ENCODE assay signal across 22 cellular contexts in the genomic region with DNA sequence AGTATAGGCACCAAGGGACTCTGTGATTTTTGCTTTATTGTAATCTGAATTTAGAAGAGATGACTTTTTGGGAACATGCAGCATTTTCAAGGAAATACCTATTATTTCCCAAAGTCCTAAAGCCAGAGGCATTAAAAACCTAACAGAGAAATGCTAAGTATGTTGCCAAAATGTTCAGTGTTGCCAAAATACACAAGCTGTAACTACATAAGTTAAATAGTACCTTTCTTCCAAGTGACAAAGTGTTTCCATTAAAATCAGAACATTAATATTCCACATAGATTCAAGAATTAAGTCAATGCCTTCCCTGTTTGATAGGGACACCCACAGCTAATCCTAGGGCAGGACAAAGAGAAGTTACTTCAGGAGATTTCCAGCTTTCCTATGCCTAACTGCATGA. TPM values are rescaled to one million over a fixed set of nuclear protein-coding genes. Genes with fewer than 3 reads are reported as not detected.
A peak's percentile ranks its signal among the peaks of the same experiment; 100 is the strongest.
DNase-seq lines count a peak whose midpoint lies in the region; ATAC-seq, FAIRE-seq and TF ChIP-seq lines count a peak whose summit lies in the region.
"Had no signal": no experiment of that assay in that cellular context is flagged by ENCODE, and none has a peak within 500 bp of the region (broad histone marks: within the 10 kb centered on the region; RNA-seq: fewer than 3 reads in every experiment).

No MANE protein-coding gene starts in this region.

- ATAC-seq in HepG2 (no peak), GM21390 (IDR thresholded peaks at IDR 0.05; ENCODE audit: unreplicated experiment) (no peak)
- no peak for ATAC-seq in naive thymus-derived CD4-positive, alpha-beta T cell

- H3K4me3 Mint-ChIP-seq in naive thymus-derived CD4-positive, alpha-beta T cell = no peak overlapping the region
- H3K4me3 Mint-ChIP-seq: CD14-positive monocyte, H9 had no signal

- TF ChIP-seq CTCF in liver (IDR thresholded peaks at IDR 0.05; ENCODE audit: low read depth, low read length, missing input control) (no peak), HepG2 (CRISPR knock-in tag; IDR thresholded peaks at IDR 0.05) (no peak), RWPE1 (conservative IDR thresholded peaks at IDR 0.05; ENCODE audit: low read depth) (no peak)

- H4K20me1 ChIP-seq in HepG2 (ENCODE audit: insufficient read depth, low read length) = no peaks in the 10 kb centered on the region

- in situ Hi-C loops in HepG2 (cut with HindIII; ENCODE audit: extremely low pct_ligation_motif_present, low pct_unique_long_range_greater_than_20kb) = no loop called here

- H3K9me3 ChIP-seq in liver (ENCODE audit: control insufficient read depth in 4 of 4, low read length in 3 of 4) (no peaks in the 10 kb centered on the region), HepG2 (ENCODE audit: low read length) (no peaks in the 10 kb centered on the region), adipocyte (ENCODE audit: control insufficient read depth, low read length) (no peaks in the 10 kb centered on the region)
- H3K9me3 ChIP-seq in naive thymus-derived CD4-positive, alpha-beta T cell (ENCODE audit: control insufficient read depth in 2 of 3, low read length in 3 of 3) = no peaks in the 10 kb centered on the region

- CTCF ChIA-PET in HepG2 (lab: Yijun Ruan, JAX; ENCODE audit: low intra/inter-chr PET ratio, low total read pairs) = no interaction called here
- CTCF ChIA-PET in naive thymus-derived CD4-positive, alpha-beta T cell (lab: Charles Lee) = interaction anchor here (1.0 kb wide), 1 partner anchor 121 kb away, joined by 3 read pairs; no protein-coding TSS in a partner anchor
- CTCF ChIA-PET in RWPE1 (lab: Yijun Ruan, JAX) = no interaction called here

- TF ChIP-seq EP300 in HepG2 (IDR thresholded peaks at IDR 0.05; ENCODE audit: low read depth in 2 of 2, low read length in 2 of 2) (no peak), HepG2 (CRISPR knock-in tag; IDR thresholded peaks at IDR 0.05; ENCODE audit: borderline replicate concordance) (no peak)

- H3K4me3 ChIP-seq in liver (ENCODE audit: low read depth in 1 of 3, low read length in 3 of 3) (no peak overlapping the region), HepG2 (replicated peaks in 1 of 3; ENCODE audit: insufficient read depth in 1 of 3, low read depth in 2 of 3, low read length in 3 of 3) (no peak overlapping the region), adipocyte (ENCODE audit: low read length) (no peak overlapping the region)
- no peak overlapping the region for H3K4me3 ChIP-seq in naive thymus-derived CD4-positive, alpha-beta T cell (ENCODE audit: low read length)

- no peaks in the 10 kb centered on the region for H3K79me2 ChIP-seq in HepG2 (ENCODE audit: insufficient read depth, low read length)

- H3K9ac ChIP-seq in liver (ENCODE audit: low read depth in 1 of 2, low read length in 2 of 2) (no peak overlapping the region), HepG2 (ENCODE audit: insufficient read depth, low read depth, low read length) (no peak overlapping the region), adipocyte (ENCODE audit: low read length) (no peak overlapping the region)

- no TSS peak for BruUV-seq in HepG2 (replicated peaks; lab: Mats Ljungman, UMichigan)

- H3K27me3 Mint-ChIP-seq in naive thymus-derived CD4-positive, alpha-beta T cell = no peaks in the 10 kb centered on the region

- no peaks in the 10 kb centered on the region for H3K9me3 Mint-ChIP-seq in naive thymus-derived CD4-positive, alpha-beta T cell
- H3K9me3 Mint-ChIP-seq: CD14-positive monocyte, H9 had no signal

- POLR2A ChIA-PET in HepG2 (lab: Yijun Ruan, JAX) (interaction anchor here (0.7 kb wide), 1 partner anchor 16 kb away, joined by 3 read pairs; no protein-coding TSS in a partner anchor), RWPE1 (lab: Yijun Ruan, JAX; ENCODE audit: low non-redundant PET) (no interaction called here)
- POLR2A ChIA-PET in naive thymus-derived CD4-positive, alpha-beta T cell (lab: Charles Lee) = interaction anchor here (0.6 to 1.4 kb wide), 2 partner anchors 65 to 1540 kb away, joined by 3 read pairs; partner anchors contain the start of gene RAF1

- TF ChIP-seq POLR2A in HepG2 (IDR thresholded peaks at IDR 0.05; ENCODE audit: insufficient read depth in 1 of 2, low read depth in 2 of 2, low read length in 2 of 2) = no peak

- H3K4me1 ChIP-seq in liver (ENCODE audit: control insufficient read depth in 4 of 4, insufficient read depth in 4 of 4, low read length in 3 of 4) (peaks cover 1 to 17% (median 15%) of the 10 kb centered on the region in 4 donors), HepG2 (ENCODE audit: insufficient read depth, low read length) (no peaks in the 10 kb centered on the region), adipocyte (ENCODE audit: control insufficient read depth, insufficient read depth, low read length) (peaks cover 12% of the 10 kb centered on the region)
- no peaks in the 10 kb centered on the region for H3K4me1 ChIP-seq in naive thymus-derived CD4-positive, alpha-beta T cell (ENCODE audit: control insufficient read depth in 2 of 2, insufficient read depth in 2 of 2, low read length in 2 of 2)

- intact Hi-C loops in HepG2 (cut with micrococcal nuclease; ENCODE audit: unreplicated experiment) = no loop called here
- intact Hi-C loops in naive thymus-derived CD4-positive, alpha-beta T cell (cut with micrococcal nuclease) = no loop called here

- no peak for DNase-seq in HepG2 (ENCODE audit: low spot score)
- DNase-seq in adipocyte (ENCODE audit: low read depth) = peak; percentile 34
- no peak for DNase-seq in naive thymus-derived CD4-positive, alpha-beta T cell
- no peak for DNase-seq in NCI-H1092 (lab: John Stamatoyannopoulos, UW)
- DNase-seq in RWPE1 (ENCODE audit: low spot score) = no peak
- DNase-seq in NCI-H446 treated with DMSO at 0.1 percent for 48 hours (lab: John Stamatoyannopoulos, UW) = no peak
- DNase-seq: Calu3, DMS53, H9, IMR-90, Karpas-422, MM.1S, NCI-H1105, NCI-H1694 treated with DMSO at 0.1 percent for 48 hours, NCI-H2107, NCI-H2227 treated with DMSO at 0.1 percent for 48 hours, NCI-H524 treated with DMSO at 0.1 percent for 48 hours, SHP77 had no signal

- H3K27ac ChIP-seq in liver (ENCODE audit: low read depth in 1 of 2, low read length in 2 of 2) (peak overlapping the region in 1 of 2 donors; percentile 54), HepG2 (ENCODE audit: extremely low read length, insufficient read depth, low read length) (no peak overlapping the region), RWPE1 (no peak overlapping the region)
- no peak overlapping the region for H3K27ac ChIP-seq in naive thymus-derived CD4-positive, alpha-beta T cell (ENCODE audit: low read depth, low read length)

- H3K4me1 Mint-ChIP-seq in naive thymus-derived CD4-positive, alpha-beta T cell = peaks cover 0 to 2% (median 0%) of the 10 kb centered on the region in 7 donors
- H3K4me1 Mint-ChIP-seq: CD14-positive monocyte had no signal

- no peak for FAIRE-seq in HepG2 (lab: Jason Lieb, UNC)
- FAIRE-seq: RCC 7860 had no signal

- no peak overlapping the region for H3K4me2 ChIP-seq in HepG2 (ENCODE audit: low read depth, low read length)

- no peak overlapping the region for H2AFZ ChIP-seq in HepG2 (ENCODE audit: low read length)

- peak; percentile 8 to 23 for TF ChIP-seq RAD21 in liver (IDR thresholded peaks at IDR 0.05)
- no peak for TF ChIP-seq RAD21 in HepG2 (CRISPR knock-in tag; IDR thresholded peaks at IDR 0.05)

- H3K36me3 Mint-ChIP-seq in naive thymus-derived CD4-positive, alpha-beta T cell = peaks cover 8 to 40% (median 28%) of the 10 kb centered on the region in 5 donors

- no peaks in the 10 kb centered on the region for H3K27me3 ChIP-seq in liver (ENCODE audit: control insufficient read depth in 4 of 4, insufficient read depth in 4 of 4, low read length in 3 of 4)
- no peaks in the 10 kb centered on the region for H3K27me3 ChIP-seq in HepG2 (ENCODE audit: control insufficient read depth in 1 of 2, insufficient read depth in 2 of 2, low read length in 2 of 2)
- H3K27me3 ChIP-seq in adipocyte (replicated peaks; ENCODE audit: control insufficient read depth, insufficient read depth, low read length) = no peaks in the 10 kb centered on the region
- no peaks in the 10 kb centered on the region for H3K27me3 ChIP-seq in naive thymus-derived CD4-positive, alpha-beta T cell (ENCODE audit: control insufficient read depth in 2 of 2, insufficient read depth in 2 of 2, low read length in 2 of 2)

- H3K36me3 ChIP-seq in liver (ENCODE audit: control insufficient read depth in 4 of 4, insufficient read depth in 3 of 4, low read depth in 1 of 4, low read length in 3 of 4) (peaks cover 4 to 36% (median 24%) of the 10 kb centered on the region in 4 donors), HepG2 (replicated peaks in 1 of 2; ENCODE audit: control insufficient read depth in 1 of 2, insufficient read depth in 2 of 2, low read length in 2 of 2) (peaks cover 22 to 88% of the 10 kb centered on the region in 2 experiments), adipocyte (ENCODE audit: control insufficient read depth, insufficient read depth, low read length, severe bottlenecking) (peaks cover 94% of the 10 kb centered on the region)
- H3K36me3 ChIP-seq in naive thymus-derived CD4-positive, alpha-beta T cell (ENCODE audit: control insufficient read depth in 2 of 3, insufficient read depth in 3 of 3, low read length in 3 of 3) = peaks cover 14 to 87% (median 14%) of the 10 kb centered on the region in 3 experiments

- peak overlapping the region in 7 of 9 donors; percentile 3 to 48 (median 32) for H3K27ac Mint-ChIP-seq in naive thymus-derived CD4-positive, alpha-beta T cell
- H3K27ac Mint-ChIP-seq: H9 had no signal

RNA-seq across cellular contexts. Expression of gene MKRN2, which starts 42.0 kb away (rescaled TPM):
- total RNA-seq in liver (10 to 100 TPM; 12.9 to 17.3 TPM), HepG2 (2016; rRNA removed; fragmentation: Illumina TruSeq; extraction: Trizol) (25.5 and 32.8 TPM in 2 replicates)
- polyA plus RNA-seq in liver (10 to 100 TPM in 1 of 2 donors, 1 to 10 TPM in 1; 6.1 to 10.5 TPM), HepG2 (2011; rRNA removed) (33.1 and 34.3 TPM in 2 replicates)
- 6.0 and 6.3 TPM in 2 replicates for total RNA-seq in HepG2 (2016; cell fraction: cytosol; rRNA removed; fragmentation: Illumina TruSeq; extraction: Trizol; ENCODE audit: low read depth)
- 26.0 and 33.1 TPM in 2 replicates for total RNA-seq in HepG2 (2016; cell fraction: insoluble cytoplasmic fraction; rRNA removed; fragmentation: Illumina TruSeq; extraction: Trizol)
- 15.9 and 16.1 TPM in 2 replicates for total RNA-seq in HepG2 (2016; cell fraction: membrane; rRNA removed; fragmentation: Illumina TruSeq; extraction: Trizol)
- 16.1 and 18.3 TPM in 2 replicates for total RNA-seq in HepG2 (2016; cell fraction: nucleus; rRNA removed; fragmentation: Illumina TruSeq; extraction: Trizol)
- 37.5 and 39.8 TPM in 2 replicates for polyA plus RNA-seq in HepG2 (2011; cell fraction: cytosol; rRNA removed)
- 41.7 and 47.8 TPM in 2 replicates for polyA plus RNA-seq in HepG2 (2011; cell fraction: nucleus; rRNA removed)
- polyA plus RNA-seq in HepG2 (2012) = 22.8 and 24.6 TPM in 2 replicates
- 4.6 and 5.8 TPM in 2 replicates for polyA plus RNA-seq in HepG2 (2016; cell fraction: cytosol; fragmentation: Illumina TruSeq; extraction: Trizol; ENCODE audit: low read depth)
- polyA plus RNA-seq in HepG2 (2016; cell fraction: insoluble cytoplasmic fraction; fragmentation: Illumina TruSeq; extraction: Trizol; ENCODE audit: low read depth) = 33.0 and 34.3 TPM in 2 replicates
- polyA plus RNA-seq in HepG2 (2016; cell fraction: membrane; fragmentation: Illumina TruSeq; extraction: Trizol; ENCODE audit: low read depth) = 8.6 and 9.6 TPM in 2 replicates
- 25.5 and 25.7 TPM in 2 replicates for polyA plus RNA-seq in HepG2 (2016; cell fraction: nucleus; fragmentation: Illumina TruSeq; extraction: Trizol; ENCODE audit: insufficient read depth, low read depth)
- 54.0 and 55.3 TPM in 2 replicates for polyA minus RNA-seq in HepG2 (2011; rRNA and poly(A)+ RNA removed; ENCODE audit: low replicate concordance)
- 20.7 and 21.2 TPM in 2 replicates for polyA minus RNA-seq in HepG2 (2011; cell fraction: cytosol; rRNA and poly(A)+ RNA removed)
- polyA minus RNA-seq in HepG2 (2011; cell fraction: nucleus; rRNA and poly(A)+ RNA removed) = 19.4 and 25.2 TPM in 2 replicates
- total RNA-seq in naive thymus-derived CD4-positive, alpha-beta T cell = 10 to 100 TPM; 21.9 to 34.5 (median 25.4) TPM
- 10 to 100 TPM; 49.8 to 66.2 TPM for polyA plus RNA-seq in naive thymus-derived CD4-positive, alpha-beta T cell

RNA-seq across cellular contexts. Expression of gene MKRN2OS, which starts 53.6 kb away (rescaled TPM):
- under 1 TPM; 0.17 to 0.42 TPM for total RNA-seq in liver
- under 1 TPM; 0.06 to 0.17 TPM for polyA plus RNA-seq in liver
- total RNA-seq in HepG2 (2016; rRNA removed; fragmentation: Illumina TruSeq; extraction: Trizol) = not detected in 2 replicates
- not detected in 2 replicates for total RNA-seq in HepG2 (2016; cell fraction: cytosol; rRNA removed; fragmentation: Illumina TruSeq; extraction: Trizol; ENCODE audit: low read depth)
- total RNA-seq in HepG2 (2016; cell fraction: insoluble cytoplasmic fraction; rRNA removed; fragmentation: Illumina TruSeq; extraction: Trizol) = not detected in 2 replicates
- not detected in 2 replicates for total RNA-seq in HepG2 (2016; cell fraction: membrane; rRNA removed; fragmentation: Illumina TruSeq; extraction: Trizol)
- total RNA-seq in HepG2 (2016; cell fraction: nucleus; rRNA removed; fragmentation: Illumina TruSeq; extraction: Trizol) = not detected in 2 replicates
- polyA plus RNA-seq in HepG2 (2011; rRNA removed) = not detected in 2 replicates
- 0.08 TPM in 1 of 2 replicates, not detected in the other for polyA plus RNA-seq in HepG2 (2011; cell fraction: cytosol; rRNA removed)
- polyA plus RNA-seq in HepG2 (2011; cell fraction: nucleus; rRNA removed) = not detected in 2 replicates
- 0.17 and 0.24 TPM in 2 replicates for polyA plus RNA-seq in HepG2 (2012)
- not detected in 2 replicates for polyA plus RNA-seq in HepG2 (2016; cell fraction: cytosol; fragmentation: Illumina TruSeq; extraction: Trizol; ENCODE audit: low read depth)
- polyA plus RNA-seq in HepG2 (2016; cell fraction: insoluble cytoplasmic fraction; fragmentation: Illumina TruSeq; extraction: Trizol; ENCODE audit: low read depth) = not detected in 2 replicates
- not detected in 2 replicates for polyA plus RNA-seq in HepG2 (2016; cell fraction: membrane; fragmentation: Illumina TruSeq; extraction: Trizol; ENCODE audit: low read depth)
- not detected in 2 replicates for polyA plus RNA-seq in HepG2 (2016; cell fraction: nucleus; fragmentation: Illumina TruSeq; extraction: Trizol; ENCODE audit: insufficient read depth, low read depth)
- polyA minus RNA-seq in HepG2 (2011; rRNA and poly(A)+ RNA removed; ENCODE audit: low replicate concordance) = not detected in 2 replicates
- not detected in 2 replicates for polyA minus RNA-seq in HepG2 (2011; cell fraction: cytosol; rRNA and poly(A)+ RNA removed)
- polyA minus RNA-seq in HepG2 (2011; cell fraction: nucleus; rRNA and poly(A)+ RNA removed) = not detected in 2 replicates
- total RNA-seq in naive thymus-derived CD4-positive, alpha-beta T cell = not detected
- polyA plus RNA-seq in naive thymus-derived CD4-positive, alpha-beta T cell = not detected
- total RNA-seq: IMR-90 had no signal
- polyA plus RNA-seq: CD14-positive monocyte, IMR-90 had no signal
